In genomic region chrX:48130326-48130725, GRCh38 we compare ENCODE assay signal across 12 cellular contexts. TPM values are rescaled to one million over a fixed set of nuclear protein-coding genes. Genes with fewer than 3 reads are reported as not detected.
A peak's percentile ranks its signal among the peaks of the same experiment; 100 is the strongest.
DNase-seq lines count a peak whose midpoint lies in the region; FAIRE-seq and TF ChIP-seq lines count a peak whose summit lies in the region.
"Not testable (repeated sequence)": the region's sequence is repeated elsewhere in the genome, so short reads cannot be mapped to it uniquely, and the experiment has no call there.
"Had no signal": no experiment of that assay in that cellular context is flagged by ENCODE, and none has a peak within 500 bp of the region (broad histone marks: within the 10 kb centered on the region; RNA-seq: fewer than 3 reads in every experiment).

TSS of gene SPACA5B (plus strand) at chrX:48130626. CDS start at chrX:48130688, 62 bp downstream.

- not testable (repeated sequence) for H3K27me3 ChIP-seq in bronchial epithelial cell (ENCODE audit: control insufficient read depth, insufficient read depth, low read length)

- not testable (repeated sequence) for DNase-seq in bronchial epithelial cell (ENCODE audit: low read depth)

- TF ChIP-seq CTCF in bronchial epithelial cell (IDR thresholded peaks at IDR 0.05; ENCODE audit: insufficient read depth, low read length, severe bottlenecking) = not testable (repeated sequence)

- not testable (repeated sequence) for H3K36me3 ChIP-seq in bronchial epithelial cell (ENCODE audit: control insufficient read depth, insufficient read depth, low read length)

- not testable (repeated sequence) for H3K4me3 ChIP-seq in bronchial epithelial cell (ENCODE audit: low read depth, low read length)

- FAIRE-seq in bronchial epithelial cell (lab: Jason Lieb, UNC) = peak; percentile 43

RNA-seq across cellular contexts. Expression of gene SPACA5B, which starts in this region (rescaled TPM):
- total RNA-seq in bronchial epithelial cell = not detected in 2 replicates
- total RNA-seq: A172; A673; B cell; Caco-2; Calu3; CD4-positive, alpha-beta memory T cell; CD4-positive, alpha-beta T cell; CD4-positive, CD25-positive, alpha-beta regulatory T cell; CD8-positive, alpha-beta memory T cell; CD8-positive, alpha-beta T cell; Daoy had no signal
